Comparison of ENCODE assay signal across 8 cellular contexts in the genomic region with DNA sequence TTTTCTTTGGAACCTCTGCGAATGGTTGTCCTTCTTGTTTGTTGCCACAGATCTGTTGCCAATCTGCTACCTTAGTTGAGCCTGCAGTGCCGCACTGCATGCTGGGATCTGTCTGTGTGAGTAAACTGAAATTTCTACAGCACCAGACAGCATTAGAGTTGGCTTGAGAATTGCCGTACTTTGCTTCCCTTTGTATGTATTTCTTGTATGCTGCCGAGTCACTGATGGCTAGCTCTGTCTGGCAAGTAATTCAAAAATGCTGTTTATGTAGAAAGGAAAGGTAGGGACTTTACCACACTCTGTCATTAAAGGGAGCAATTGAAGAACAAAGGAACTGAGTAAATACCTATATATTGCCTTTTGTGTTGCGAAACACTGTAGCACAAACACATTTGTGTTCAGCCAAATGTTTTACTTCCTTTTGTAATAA.
A peak's percentile ranks its signal among the peaks of the same experiment; 100 is the strongest.
DNase-seq lines count a peak whose midpoint lies in the region; ATAC-seq, FAIRE-seq and TF ChIP-seq lines count a peak whose summit lies in the region.

No MANE protein-coding gene starts in this region.

- DNase-seq in LNCaP clone FGC (ENCODE audit: low read depth) (peak; percentile 95), thyroid gland (peak in 1 of 2 donors; percentile 27), D341Med (ENCODE audit: low spot score) (no peak), chondrocyte (ENCODE audit: low spot score) (no peak)

- H3K4me1 Mint-ChIP-seq in chondrocyte (ENCODE audit: low read depth) = peaks cover 6% of the 10 kb centered on the region

- H3K4me3 ChIP-seq in LNCaP clone FGC (ENCODE audit: low read depth, low read length) (peak overlapping the region; percentile 30), thyroid gland (replicated peaks in 1 of 3) (no peak overlapping the region)

- intact Hi-C loops in thyroid gland (cut with DNase I) = no loop called here

- no peaks in the 10 kb centered on the region for H3K36me3 Mint-ChIP-seq in chondrocyte (ENCODE audit: low read depth)

- no peak for TF ChIP-seq CTCF in LNCaP clone FGC (IDR thresholded peaks at IDR 0.05; ENCODE audit: control insufficient read depth, extremely low read depth, insufficient read depth)
- TF ChIP-seq CTCF in thyroid gland (IDR thresholded peaks at IDR 0.05) = no peak
- TF ChIP-seq CTCF in chondrocyte (IDR thresholded peaks at IDR 0.05) = no peak

- H3K27ac ChIP-seq in angular gyrus (ENCODE audit: low read depth, low read length) (peak overlapping the region; percentile 80), thyroid gland (peak overlapping the region in 2 of 3 donors; percentile 27 to 63)

- peaks cover 16 to 21% of the 10 kb centered on the region in 2 donors for H3K4me1 ChIP-seq in thyroid gland

- H3K36me3 ChIP-seq in thyroid gland = no peaks in the 10 kb centered on the region

- no peak overlapping the region for H3K27ac Mint-ChIP-seq in chondrocyte (ENCODE audit: unreplicated experiment)

- H3K27me3 ChIP-seq in thyroid gland = no peaks in the 10 kb centered on the region

- H3K27me3 Mint-ChIP-seq in chondrocyte (ENCODE audit: low read depth) = no peaks in the 10 kb centered on the region

- WGBS in thyroid gland, 2 donors = 42 to 63% methylated on average over 5 of the region's 5 CpGs

- peak; percentile 60 for FAIRE-seq in islet of Langerhans (lab: Jason Lieb, UNC)

- H3K9me3 ChIP-seq in thyroid gland = no peaks in the 10 kb centered on the region

- TF ChIP-seq POLR2A in thyroid gland (IDR thresholded peaks at IDR 0.05) = no peak

- H3K9me3 Mint-ChIP-seq in chondrocyte (ENCODE audit: low read depth) = no peaks in the 10 kb centered on the region

- ATAC-seq in HG03025 (IDR thresholded peaks at IDR 0.05; ENCODE audit: low FRiP score, unreplicated experiment) (no peak), HG03460 (IDR thresholded peaks at IDR 0.05; ENCODE audit: unreplicated experiment) (no peak)

- H3K4me3 Mint-ChIP-seq in chondrocyte (ENCODE audit: unreplicated experiment) = no peak overlapping the region
